8 cellular contexts compared by ENCODE assay signal in genomic region chr10:51699475-51700227, GRCh38. TPM values are rescaled to one million over a fixed set of nuclear protein-coding genes. Genes with fewer than 3 reads are reported as not detected.
A peak's percentile ranks its signal among the peaks of the same experiment; 100 is the strongest.
DNase-seq lines count a peak whose midpoint lies in the region; ATAC-seq, FAIRE-seq and TF ChIP-seq lines count a peak whose summit lies in the region.

TSS of gene CSTF2T (minus strand) at chr10:51699595. CDS start at chr10:51699549, 46 bp downstream.

- peak; percentile 70 for TF ChIP-seq POLR2A in GM10847 (IDR thresholded peaks at IDR 0.05; ENCODE audit: extremely low read depth, insufficient read length)

- intact Hi-C loops in Right ventricle myocardium superior (cut with DNase I): no loop called here
- intact Hi-C loops in pancreas (cut with DNase I): no loop called here
- intact Hi-C loops in tibial artery (cut with DNase I; ENCODE audit: low total_unique reads): no loop called here

- DNase-seq in NCI-H128 (lab: John Stamatoyannopoulos, UW; ENCODE audit: unreplicated experiment) (peak; percentile 57), SW 1271 (lab: John Stamatoyannopoulos, UW) (peak; percentile 28 to 85), Right ventricle myocardium superior (peak; percentile 90), pancreas (peak; percentile 80 to 92 (median 88)), tibial artery (peak; percentile 83 to 92)
- peak; percentile 70 for DNase-seq in activated naive CD8-positive, alpha-beta T cell treated with anti-CD3 and anti-CD28 coated beads, Interleukin-2, amount 50 U/mL, for 16 hours (ENCODE audit: low read depth, low spot score)

- peak; percentile 85 for FAIRE-seq in pancreas (lab: Jason Lieb, UNC)

- ATAC-seq in HG02678 (IDR thresholded peaks at IDR 0.05; ENCODE audit: unreplicated experiment) (peak; percentile 91), Right ventricle myocardium superior (ENCODE audit: poor library complexity) (peak; percentile 98), pancreas (peak; percentile 95 to 99 (median 96))

- peak within 1 kb of the TSS; percentile 52 to 67 (median 64) for H3K4me3 ChIP-seq in pancreas
- peak within 1 kb of the TSS; percentile 64 to 73 for H3K4me3 ChIP-seq in tibial artery

- H3K27me3 ChIP-seq in pancreas (no peaks in the 10 kb centered on the region), tibial artery (no peaks in the 10 kb centered on the region)

- H3K9me3 ChIP-seq in pancreas: no peaks in the 10 kb centered on the region
- no peaks in the 10 kb centered on the region for H3K9me3 ChIP-seq in tibial artery

- H3K36me3 ChIP-seq in pancreas (no peaks in the 10 kb centered on the region), tibial artery (peaks cover 0 to 5% (median 0%) of the 10 kb centered on the region in 3 donors)

- H3K27ac ChIP-seq in pancreas (peak within 1 kb of the TSS; percentile 82 to 95 (median 94)), tibial artery (peak within 1 kb of the TSS; percentile 78 to 87)

- 0% methylated on average over 45 of the region's 45 CpGs for WGBS in pancreas, 2 donors

- peaks cover 19 to 28% (median 26%) of the 10 kb centered on the region in 3 donors for H3K4me1 ChIP-seq in pancreas
- H3K4me1 ChIP-seq in tibial artery: peaks cover 0 to 71% (median 27%) of the 10 kb centered on the region in 4 donors

- TF ChIP-seq CTCF in pancreas (IDR thresholded peaks at IDR 0.05): no peak
- TF ChIP-seq CTCF in tibial artery (IDR thresholded peaks at IDR 0.05): peak in 1 of 2 experiments; percentile 3

RNA-seq across cellular contexts. Expression of gene CSTF2T, which starts in this region (rescaled TPM):
- total RNA-seq in Right ventricle myocardium superior: 21.1 TPM
- 10 to 100 TPM in 3 of 6 donors, 1 to 10 TPM in 3; 5.9 to 13.2 (median 9.3) TPM for total RNA-seq in pancreas
- polyA plus RNA-seq in pancreas: 1 to 10 TPM; 4.2 to 7.8 TPM

Comparison
In these comparisons a context has a peak if more than half of its experiments do, and no peak if none do; other contexts are left out.
1. Peak in every context shown above with its lines: DNase-seq, ATAC-seq, H3K4me3 ChIP-seq and H3K27ac ChIP-seq.